Comparison of ENCODE assay signal across 22 cellular contexts in genomic region chr4:108763981-108764380, GRCh38. TPM values are rescaled to one million over a fixed set of nuclear protein-coding genes. Genes with fewer than 3 reads are reported as not detected.
A peak's percentile ranks its signal among the peaks of the same experiment; 100 is the strongest.
DNase-seq lines count a peak whose midpoint lies in the region; ATAC-seq, FAIRE-seq and TF ChIP-seq lines count a peak whose summit lies in the region.
"Had no signal": no experiment of that assay in that cellular context is flagged by ENCODE, and none has a peak within 500 bp of the region (broad histone marks: within the 10 kb centered on the region; RNA-seq: fewer than 3 reads in every experiment).

No MANE protein-coding gene starts in this region.

- POLR2A ChIA-PET in CD8-positive, alpha-beta T cell (lab: Charles Lee): no interaction called here
- POLR2A ChIA-PET in HepG2 (lab: Yijun Ruan, JAX): no interaction called here

- CTCF ChIA-PET in CD8-positive, alpha-beta T cell (lab: Charles Lee): no interaction called here
- CTCF ChIA-PET in HepG2 (lab: Yijun Ruan, JAX; ENCODE audit: low intra/inter-chr PET ratio, low total read pairs): no interaction called here

- WGBS in HepG2 (ENCODE audit: low lambda C conversion rate): 24% methylated on average over 4 of the region's 4 CpGs

- H3K9ac ChIP-seq in HepG2 (ENCODE audit: insufficient read depth, low read depth, low read length): no peak overlapping the region
- H3K9ac ChIP-seq: BLaER1, GM23248 had no signal

- BruUV-seq in HepG2 (replicated peaks; lab: Mats Ljungman, UMichigan): no TSS peak

- H3K27ac Mint-ChIP-seq in CD8-positive, alpha-beta T cell: no peak overlapping the region
- H3K27ac Mint-ChIP-seq in brain: no peak overlapping the region
- no peak overlapping the region for H3K27ac Mint-ChIP-seq in nephron
- no peak overlapping the region for H3K27ac Mint-ChIP-seq in type B pancreatic cell
- H3K27ac Mint-ChIP-seq: CD14-positive monocyte; CD4-positive, alpha-beta memory T cell had no signal

- FAIRE-seq in HepG2 (lab: Jason Lieb, UNC): no peak
- FAIRE-seq: G401.6, GM12891, GM19239 had no signal

- no peaks in the 10 kb centered on the region for H4K20me1 ChIP-seq in HepG2 (ENCODE audit: insufficient read depth, low read length)
- H4K20me1 ChIP-seq: BLaER1 had no signal

- TF ChIP-seq POLR2A in HepG2 (IDR thresholded peaks at IDR 0.05; ENCODE audit: insufficient read depth in 1 of 2, low read depth in 2 of 2, low read length in 2 of 2): no peak

- ATAC-seq in CD8-positive, alpha-beta T cell: no peak
- ATAC-seq in HepG2 (no peak), HG03039 (IDR thresholded peaks at IDR 0.05; ENCODE audit: unreplicated experiment) (no peak), HG03175 (IDR thresholded peaks at IDR 0.05; ENCODE audit: unreplicated experiment) (no peak)

- no peaks in the 10 kb centered on the region for H3K36me3 Mint-ChIP-seq in CD8-positive, alpha-beta T cell
- H3K36me3 Mint-ChIP-seq in brain (no peaks in the 10 kb centered on the region), nephron (ENCODE audit: low read depth) (no peaks in the 10 kb centered on the region), type B pancreatic cell (no peaks in the 10 kb centered on the region)
- H3K36me3 Mint-ChIP-seq: CD4-positive, alpha-beta memory T cell had no signal

- peaks cover 41% of the 10 kb centered on the region for H3K27me3 Mint-ChIP-seq in CD8-positive, alpha-beta T cell (ENCODE audit: low read depth)
- H3K27me3 Mint-ChIP-seq in brain (peaks cover 46% of the 10 kb centered on the region), nephron (ENCODE audit: low read depth) (peaks cover 53% of the 10 kb centered on the region), type B pancreatic cell (peaks cover 41% of the 10 kb centered on the region)

- no peak overlapping the region for H3K4me2 ChIP-seq in HepG2 (ENCODE audit: low read depth, low read length)
- H3K4me2 ChIP-seq: BLaER1 had no signal

- H3K36me3 ChIP-seq in CD8-positive, alpha-beta T cell (ENCODE audit: insufficient read depth, low read length): no peaks in the 10 kb centered on the region
- no peaks in the 10 kb centered on the region for H3K36me3 ChIP-seq in HepG2 (replicated peaks in 1 of 2; ENCODE audit: control insufficient read depth in 1 of 2, insufficient read depth in 2 of 2, low read length in 2 of 2)
- H3K36me3 ChIP-seq: BLaER1, HAP-1 had no signal

- in situ Hi-C loops in HepG2 (cut with HindIII; ENCODE audit: extremely low pct_ligation_motif_present, low pct_unique_long_range_greater_than_20kb): no loop called here

- H3K27ac ChIP-seq in CD8-positive, alpha-beta T cell (ENCODE audit: low read depth, low read length): no peak overlapping the region
- no peak overlapping the region for H3K27ac ChIP-seq in HepG2 (ENCODE audit: extremely low read length, insufficient read depth, low read length)
- H3K27ac ChIP-seq: BLaER1, GM23248, HL-60 had no signal

- no peak overlapping the region for H2AFZ ChIP-seq in HepG2 (ENCODE audit: low read length)

- no peaks in the 10 kb centered on the region for H3K9me3 Mint-ChIP-seq in CD8-positive, alpha-beta T cell
- peaks cover 0 to 5% (median 2%) of the 10 kb centered on the region in 5 experiments for H3K9me3 Mint-ChIP-seq in brain
- H3K9me3 Mint-ChIP-seq in nephron: no peaks in the 10 kb centered on the region
- H3K9me3 Mint-ChIP-seq in type B pancreatic cell: no peaks in the 10 kb centered on the region

- H3K4me3 Mint-ChIP-seq in CD8-positive, alpha-beta T cell: peak overlapping the region; percentile 3
- peak overlapping the region in 3 of 5 experiments; percentile 16 to 68 (median 55) for H3K4me3 Mint-ChIP-seq in brain
- peak overlapping the region in 2 of 3 experiments; percentile 16 to 47 for H3K4me3 Mint-ChIP-seq in nephron
- no peak overlapping the region for H3K4me3 Mint-ChIP-seq in type B pancreatic cell

- no peak for TF ChIP-seq RAD21 in HepG2 (CRISPR knock-in tag; IDR thresholded peaks at IDR 0.05)

- no peak for TF ChIP-seq CTCF in CD8-positive, alpha-beta T cell (IDR thresholded peaks at IDR 0.05)
- TF ChIP-seq CTCF in brain (conservative IDR thresholded peaks at IDR 0.05) (no peak), HepG2 (CRISPR knock-in tag; IDR thresholded peaks at IDR 0.05) (no peak), nephron (IDR thresholded peaks at IDR 0.05; ENCODE audit: unreplicated experiment in 3 of 3) (no peak), type B pancreatic cell (conservative IDR thresholded peaks at IDR 0.05) (no peak)

- H3K27me3 ChIP-seq in CD8-positive, alpha-beta T cell (ENCODE audit: insufficient read depth, low read length): peaks cover 7% of the 10 kb centered on the region
- no peaks in the 10 kb centered on the region; a peak in 2 of 5 replicates for H3K27me3 ChIP-seq in HepG2 (ENCODE audit: control insufficient read depth in 1 of 2, insufficient read depth in 2 of 2, low read length in 2 of 2)

- TF ChIP-seq EP300 in HepG2 (IDR thresholded peaks at IDR 0.05; ENCODE audit: low read depth in 2 of 2, low read length in 2 of 2): no peak
- TF ChIP-seq EP300 in HepG2 (CRISPR knock-in tag; IDR thresholded peaks at IDR 0.05; ENCODE audit: borderline replicate concordance): no peak

- H3K9me3 ChIP-seq in CD8-positive, alpha-beta T cell (ENCODE audit: low read length): no peaks in the 10 kb centered on the region
- H3K9me3 ChIP-seq in HepG2 (ENCODE audit: low read length): no peaks in the 10 kb centered on the region
- H3K9me3 ChIP-seq: HAP-1 had no signal

- DNase-seq in CD8-positive, alpha-beta T cell: no peak
- DNase-seq in HepG2 (ENCODE audit: low spot score) (no peak), mucosa of gallbladder (ENCODE audit: low spot score) (no peak), type B pancreatic cell (ENCODE audit: extremely low spot score, unreplicated experiment) (no peak)
- DNase-seq: 8988T; Calu3; CD4-positive, alpha-beta memory T cell; GM23248; IMR-90 had no signal

- H3K4me3 ChIP-seq in CD8-positive, alpha-beta T cell (ENCODE audit: low read depth, low read length): no peak overlapping the region
- H3K4me3 ChIP-seq in HepG2 (replicated peaks in 1 of 3; ENCODE audit: insufficient read depth in 1 of 3, low read depth in 2 of 3, low read length in 3 of 3): no peak overlapping the region
- H3K4me3 ChIP-seq: BLaER1, HAP-1 had no signal

- peaks cover 6% of the 10 kb centered on the region for H3K4me1 ChIP-seq in CD8-positive, alpha-beta T cell (ENCODE audit: insufficient read depth, low read length)
- peaks cover 37% of the 10 kb centered on the region for H3K4me1 ChIP-seq in HepG2 (ENCODE audit: insufficient read depth, low read length)
- H3K4me1 ChIP-seq: BLaER1 had no signal

- H3K79me2 ChIP-seq in HepG2 (ENCODE audit: insufficient read depth, low read length): no peaks in the 10 kb centered on the region

- intact Hi-C loops in CD8-positive, alpha-beta T cell (cut with DNase I, micrococcal nuclease): no loop called here
- intact Hi-C loops in HepG2 (cut with micrococcal nuclease; ENCODE audit: unreplicated experiment): loop anchor here (2.0 to 5.0 kb wide), 2 partner anchors 33 to 82 kb away; no protein-coding TSS in a partner anchor

- peaks cover 14% of the 10 kb centered on the region for H3K4me1 Mint-ChIP-seq in CD8-positive, alpha-beta T cell (ENCODE audit: low read depth)
- H3K4me1 Mint-ChIP-seq in brain (peaks cover 14% of the 10 kb centered on the region), nephron (no peaks in the 10 kb centered on the region), type B pancreatic cell (ENCODE audit: unreplicated experiment) (peaks cover 4% of the 10 kb centered on the region)

TF ChIP-seq in HepG2, 621 proteins besides CTCF, POLR2A, EP300 and RAD21:
- TF ChIP-seq SOX6 (IDR thresholded peaks at IDR 0.05): no peak
- no peak for TF ChIP-seq SOX6 (CRISPR knock-in tag; IDR thresholded peaks at IDR 0.05)
- TF ChIP-seq RARA (CRISPR knock-in tag; IDR thresholded peaks at IDR 0.05): peak; percentile 65
- no peak for TF ChIP-seq ARNT (IDR thresholded peaks at IDR 0.05)
- TF ChIP-seq ZNF350 (CRISPR knock-in tag; IDR thresholded peaks at IDR 0.05; ENCODE audit: borderline replicate concordance, low read depth): no peak
TF ChIP-seq in HepG2: peak in this region for 1.

RNA-seq across cellular contexts. Expression of gene ETNPPL, which starts 1.1 kb away (rescaled TPM):
- total RNA-seq in CD8-positive, alpha-beta T cell: not detected
- 23.0 TPM for polyA plus RNA-seq in brain (ENCODE audit: insufficient read depth, low read depth, low replicate concordance)
- total RNA-seq in HepG2 (2016; rRNA removed; fragmentation: Illumina TruSeq; extraction: Trizol): 6.0 and 10.2 TPM in 2 replicates
- total RNA-seq in HepG2 (2016; cell fraction: cytosol; rRNA removed; fragmentation: Illumina TruSeq; extraction: Trizol; ENCODE audit: low read depth): 3.0 and 4.4 TPM in 2 replicates
- total RNA-seq in HepG2 (2016; cell fraction: insoluble cytoplasmic fraction; rRNA removed; fragmentation: Illumina TruSeq; extraction: Trizol): 7.5 and 9.8 TPM in 2 replicates
- total RNA-seq in HepG2 (2016; cell fraction: membrane; rRNA removed; fragmentation: Illumina TruSeq; extraction: Trizol): 5.9 and 6.0 TPM in 2 replicates
- 5.5 and 6.7 TPM in 2 replicates for total RNA-seq in HepG2 (2016; cell fraction: nucleus; rRNA removed; fragmentation: Illumina TruSeq; extraction: Trizol)
- 0.86 and 1.4 TPM in 2 replicates for polyA plus RNA-seq in HepG2 (2011; rRNA removed)
- 0.40 and 0.90 TPM in 2 replicates for polyA plus RNA-seq in HepG2 (2011; cell fraction: cytosol; rRNA removed)
- polyA plus RNA-seq in HepG2 (2011; cell fraction: nucleus; rRNA removed): 0.51 and 1.2 TPM in 2 replicates
- 0.34 and 0.75 TPM in 2 replicates for polyA plus RNA-seq in HepG2 (2012)
- 1.9 and 2.0 TPM in 2 replicates for polyA plus RNA-seq in HepG2 (2016; cell fraction: cytosol; fragmentation: Illumina TruSeq; extraction: Trizol; ENCODE audit: low read depth)
- 8.9 and 10.3 TPM in 2 replicates for polyA plus RNA-seq in HepG2 (2016; cell fraction: insoluble cytoplasmic fraction; fragmentation: Illumina TruSeq; extraction: Trizol; ENCODE audit: low read depth)
- 3.3 and 4.1 TPM in 2 replicates for polyA plus RNA-seq in HepG2 (2016; cell fraction: membrane; fragmentation: Illumina TruSeq; extraction: Trizol; ENCODE audit: low read depth)
- polyA plus RNA-seq in HepG2 (2016; cell fraction: nucleus; fragmentation: Illumina TruSeq; extraction: Trizol; ENCODE audit: insufficient read depth, low read depth): 5.1 and 6.3 TPM in 2 replicates
- polyA minus RNA-seq in HepG2 (2011; rRNA and poly(A)+ RNA removed; ENCODE audit: low replicate concordance): 1.4 and 2.0 TPM in 2 replicates
- 1.5 TPM in 1 of 2 replicates, not detected in the other for polyA minus RNA-seq in HepG2 (2011; cell fraction: cytosol; rRNA and poly(A)+ RNA removed)
- polyA minus RNA-seq in HepG2 (2011; cell fraction: nucleus; rRNA and poly(A)+ RNA removed): 2.2 and 3.7 TPM in 2 replicates
- 0.40 TPM for total RNA-seq in mucosa of gallbladder
- total RNA-seq in type B pancreatic cell (ENCODE audit: low replicate concordance): 2.9 and 86.2 TPM in 2 replicates
- total RNA-seq: CD4-positive, alpha-beta memory T cell; GM23248; HT1080; IMR-90 had no signal
- polyA plus RNA-seq: AG04450; CD14-positive monocyte; CD4-positive, alpha-beta memory T cell; GM23248; IMR-90 had no signal
